Comparison of ENCODE assay signal across 1 cellular context in the genomic region with DNA sequence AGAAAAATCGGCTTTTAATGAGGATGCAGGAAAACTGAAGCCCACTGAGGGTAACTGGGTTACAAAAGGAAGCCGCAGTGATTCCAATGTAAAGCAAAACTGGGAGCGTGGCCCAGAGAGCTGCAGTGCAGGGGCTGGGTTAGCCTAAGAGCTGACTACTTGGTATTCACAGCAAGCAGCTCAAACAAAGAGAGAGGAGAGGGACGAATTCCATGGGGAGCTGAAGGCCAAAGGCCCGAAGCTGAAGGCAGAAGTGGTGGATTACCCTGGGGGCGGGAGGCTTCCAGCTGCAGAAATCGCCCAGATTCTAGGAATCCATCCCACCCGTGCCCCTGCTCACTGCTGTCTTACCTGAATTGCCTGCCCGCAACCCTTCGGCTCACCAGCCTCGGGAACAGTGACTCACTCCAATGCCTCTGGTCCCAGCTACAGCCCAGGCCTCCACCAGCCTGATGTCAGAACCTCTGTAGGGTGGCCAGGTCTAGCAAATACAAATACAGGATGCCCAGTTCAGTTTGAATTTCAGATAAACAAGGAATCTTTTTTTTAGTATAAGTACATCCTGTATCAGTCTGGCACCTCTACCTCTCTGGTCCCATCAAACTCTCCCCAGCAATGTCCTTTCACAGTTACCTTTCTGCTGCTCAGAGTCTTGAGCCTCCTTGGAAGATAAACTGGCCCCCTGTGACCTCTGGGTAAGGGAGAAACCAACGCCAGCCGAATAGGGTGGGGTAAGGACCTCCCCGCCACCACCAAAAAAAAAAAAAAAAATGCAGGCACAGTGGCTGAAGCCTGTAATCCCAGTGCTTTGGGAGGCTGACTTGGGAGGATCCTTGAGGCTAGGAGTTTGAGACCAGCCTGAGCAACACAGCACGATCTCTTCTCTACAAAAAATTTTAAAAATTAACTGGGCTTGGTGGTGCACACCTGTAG.
TF ChIP-seq lines count a peak whose summit lies in the region.

No MANE protein-coding gene starts in this region.

TF ChIP-seq in HepG2, 621 proteins besides CTCF, POLR2A, EP300 and RAD21 (continued from another document and continues in another):
- TF ChIP-seq, protein P1, sequence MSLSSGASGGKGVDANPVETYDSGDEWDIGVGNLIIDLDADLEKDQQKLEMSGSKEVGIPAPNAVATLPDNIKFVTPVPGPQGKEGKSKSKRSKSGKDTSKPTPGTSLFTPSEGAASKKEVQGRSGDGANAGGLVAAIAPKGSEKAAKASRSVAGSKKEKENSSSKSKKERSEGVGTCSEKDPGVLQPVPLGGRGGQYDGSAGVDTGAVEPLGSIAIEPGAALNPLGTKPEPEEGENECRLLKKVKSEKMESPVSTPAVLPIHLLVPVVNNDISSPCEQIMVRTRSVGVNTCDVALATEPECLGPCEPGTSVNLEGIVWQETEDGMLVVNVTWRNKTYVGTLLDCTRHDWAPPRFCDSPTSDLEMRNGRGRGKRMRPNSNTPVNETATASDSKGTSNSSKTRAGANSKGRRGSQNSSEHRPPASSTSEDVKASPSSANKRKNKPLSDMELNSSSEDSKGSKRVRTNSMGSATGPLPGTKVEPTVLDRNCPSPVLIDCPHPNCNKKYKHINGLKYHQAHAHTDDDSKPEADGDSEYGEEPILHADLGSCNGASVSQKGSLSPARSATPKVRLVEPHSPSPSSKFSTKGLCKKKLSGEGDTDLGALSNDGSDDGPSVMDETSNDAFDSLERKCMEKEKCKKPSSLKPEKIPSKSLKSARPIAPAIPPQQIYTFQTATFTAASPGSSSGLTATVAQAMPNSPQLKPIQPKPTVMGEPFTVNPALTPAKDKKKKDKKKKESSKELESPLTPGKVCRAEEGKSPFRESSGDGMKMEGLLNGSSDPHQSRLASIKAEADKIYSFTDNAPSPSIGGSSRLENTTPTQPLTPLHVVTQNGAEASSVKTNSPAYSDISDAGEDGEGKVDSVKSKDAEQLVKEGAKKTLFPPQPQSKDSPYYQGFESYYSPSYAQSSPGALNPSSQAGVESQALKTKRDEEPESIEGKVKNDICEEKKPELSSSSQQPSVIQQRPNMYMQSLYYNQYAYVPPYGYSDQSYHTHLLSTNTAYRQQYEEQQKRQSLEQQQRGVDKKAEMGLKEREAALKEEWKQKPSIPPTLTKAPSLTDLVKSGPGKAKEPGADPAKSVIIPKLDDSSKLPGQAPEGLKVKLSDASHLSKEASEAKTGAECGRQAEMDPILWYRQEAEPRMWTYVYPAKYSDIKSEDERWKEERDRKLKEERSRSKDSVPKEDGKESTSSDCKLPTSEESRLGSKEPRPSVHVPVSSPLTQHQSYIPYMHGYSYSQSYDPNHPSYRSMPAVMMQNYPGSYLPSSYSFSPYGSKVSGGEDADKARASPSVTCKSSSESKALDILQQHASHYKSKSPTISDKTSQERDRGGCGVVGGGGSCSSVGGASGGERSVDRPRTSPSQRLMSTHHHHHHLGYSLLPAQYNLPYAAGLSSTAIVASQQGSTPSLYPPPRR (CRISPR knock-in tag; IDR thresholded peaks at IDR 0.05; ENCODE audit: borderline replicate concordance): peak; percentile 53; the same call in 1 of the 2 replicates
- TF ChIP-seq DNMT3B (CRISPR knock-in tag; conservative IDR thresholded peaks at IDR 0.05) (no peak), ZNF354B (CRISPR knock-in tag; IDR thresholded peaks at IDR 0.05) (0 out of 2 replicates have a peak, but pooled peaks have one; percentile 65), XRCC5 (optimal IDR thresholded peaks at IDR 0.05; ENCODE audit: low read length) (peak; percentile 73), ZNF253 (CRISPR knock-in tag; IDR thresholded peaks at IDR 0.05; ENCODE audit: borderline replicate concordance) (no peak), IRF2 (CRISPR knock-in tag; IDR thresholded peaks at IDR 0.05) (no peak), TARDBP (CRISPR knock-in tag; IDR thresholded peaks at IDR 0.05) (peak; percentile 19; the same call in 1 of the 2 replicates), MAZ (IDR thresholded peaks at IDR 0.05; ENCODE audit: borderline replicate concordance, low read depth, low read length) (no peak), MAZ (CRISPR knock-in tag; IDR thresholded peaks at IDR 0.05; ENCODE audit: low read depth) (no peak), POGZ (CRISPR knock-in tag; IDR thresholded peaks at IDR 0.05) (0 out of 2 replicates have a peak, but pooled peaks have one; percentile 10), ATF7-NPFF (CRISPR knock-in tag; IDR thresholded peaks at IDR 0.05; ENCODE audit: low read depth) (no peak), ZNF260 (CRISPR knock-in tag; IDR thresholded peaks at IDR 0.05; ENCODE audit: borderline replicate concordance, low read depth) (no peak), ARID2 (CRISPR knock-in tag; IDR thresholded peaks at IDR 0.05; ENCODE audit: borderline replicate concordance) (0 out of 2 replicates have a peak, but pooled peaks have one; percentile 77), ZNF263 (CRISPR knock-in tag; IDR thresholded peaks at IDR 0.05) (no peak), GZF1 (CRISPR knock-in tag; IDR thresholded peaks at IDR 0.05) (0 out of 2 replicates have a peak, but pooled peaks have one; percentile 62), ZFP1 (CRISPR knock-in tag; IDR thresholded peaks at IDR 0.05) (no peak), NCOA1 (CRISPR knock-in tag; IDR thresholded peaks at IDR 0.05) (no peak), ZNF552 (CRISPR knock-in tag; IDR thresholded peaks at IDR 0.05; ENCODE audit: borderline replicate concordance) (no peak), ZNF747 (CRISPR knock-in tag; IDR thresholded peaks at IDR 0.05; ENCODE audit: borderline replicate concordance) (no peak), ZNF30 (CRISPR knock-in tag; IDR thresholded peaks at IDR 0.05) (no peak)
- TF ChIP-seq, protein P2, sequence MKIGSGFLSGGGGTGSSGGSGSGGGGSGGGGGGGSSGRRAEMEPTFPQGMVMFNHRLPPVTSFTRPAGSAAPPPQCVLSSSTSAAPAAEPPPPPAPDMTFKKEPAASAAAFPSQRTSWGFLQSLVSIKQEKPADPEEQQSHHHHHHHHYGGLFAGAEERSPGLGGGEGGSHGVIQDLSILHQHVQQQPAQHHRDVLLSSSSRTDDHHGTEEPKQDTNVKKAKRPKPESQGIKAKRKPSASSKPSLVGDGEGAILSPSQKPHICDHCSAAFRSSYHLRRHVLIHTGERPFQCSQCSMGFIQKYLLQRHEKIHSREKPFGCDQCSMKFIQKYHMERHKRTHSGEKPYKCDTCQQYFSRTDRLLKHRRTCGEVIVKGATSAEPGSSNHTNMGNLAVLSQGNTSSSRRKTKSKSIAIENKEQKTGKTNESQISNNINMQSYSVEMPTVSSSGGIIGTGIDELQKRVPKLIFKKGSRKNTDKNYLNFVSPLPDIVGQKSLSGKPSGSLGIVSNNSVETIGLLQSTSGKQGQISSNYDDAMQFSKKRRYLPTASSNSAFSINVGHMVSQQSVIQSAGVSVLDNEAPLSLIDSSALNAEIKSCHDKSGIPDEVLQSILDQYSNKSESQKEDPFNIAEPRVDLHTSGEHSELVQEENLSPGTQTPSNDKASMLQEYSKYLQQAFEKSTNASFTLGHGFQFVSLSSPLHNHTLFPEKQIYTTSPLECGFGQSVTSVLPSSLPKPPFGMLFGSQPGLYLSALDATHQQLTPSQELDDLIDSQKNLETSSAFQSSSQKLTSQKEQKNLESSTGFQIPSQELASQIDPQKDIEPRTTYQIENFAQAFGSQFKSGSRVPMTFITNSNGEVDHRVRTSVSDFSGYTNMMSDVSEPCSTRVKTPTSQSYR (CRISPR knock-in tag; IDR thresholded peaks at IDR 0.05; ENCODE audit: borderline replicate concordance): no peak
- TF ChIP-seq, protein P3, sequence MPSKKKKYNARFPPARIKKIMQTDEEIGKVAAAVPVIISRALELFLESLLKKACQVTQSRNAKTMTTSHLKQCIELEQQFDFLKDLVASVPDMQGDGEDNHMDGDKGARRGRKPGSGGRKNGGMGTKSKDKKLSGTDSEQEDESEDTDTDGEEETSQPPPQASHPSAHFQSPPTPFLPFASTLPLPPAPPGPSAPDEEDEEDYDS (CRISPR knock-in tag; IDR thresholded peaks at IDR 0.05): 0 out of 2 replicates have a peak, but pooled peaks have one; percentile 22
- TF ChIP-seq, protein P4, sequence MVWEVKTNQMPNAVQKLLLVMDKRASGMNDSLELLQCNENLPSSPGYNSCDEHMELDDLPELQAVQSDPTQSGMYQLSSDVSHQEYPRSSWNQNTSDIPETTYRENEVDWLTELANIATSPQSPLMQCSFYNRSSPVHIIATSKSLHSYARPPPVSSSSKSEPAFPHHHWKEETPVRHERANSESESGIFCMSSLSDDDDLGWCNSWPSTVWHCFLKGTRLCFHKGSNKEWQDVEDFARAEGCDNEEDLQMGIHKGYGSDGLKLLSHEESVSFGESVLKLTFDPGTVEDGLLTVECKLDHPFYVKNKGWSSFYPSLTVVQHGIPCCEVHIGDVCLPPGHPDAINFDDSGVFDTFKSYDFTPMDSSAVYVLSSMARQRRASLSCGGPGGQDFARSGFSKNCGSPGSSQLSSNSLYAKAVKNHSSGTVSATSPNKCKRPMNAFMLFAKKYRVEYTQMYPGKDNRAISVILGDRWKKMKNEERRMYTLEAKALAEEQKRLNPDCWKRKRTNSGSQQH (CRISPR knock-in tag; IDR thresholded peaks at IDR 0.05; ENCODE audit: low read depth): no peak
- TF ChIP-seq, protein P5, sequence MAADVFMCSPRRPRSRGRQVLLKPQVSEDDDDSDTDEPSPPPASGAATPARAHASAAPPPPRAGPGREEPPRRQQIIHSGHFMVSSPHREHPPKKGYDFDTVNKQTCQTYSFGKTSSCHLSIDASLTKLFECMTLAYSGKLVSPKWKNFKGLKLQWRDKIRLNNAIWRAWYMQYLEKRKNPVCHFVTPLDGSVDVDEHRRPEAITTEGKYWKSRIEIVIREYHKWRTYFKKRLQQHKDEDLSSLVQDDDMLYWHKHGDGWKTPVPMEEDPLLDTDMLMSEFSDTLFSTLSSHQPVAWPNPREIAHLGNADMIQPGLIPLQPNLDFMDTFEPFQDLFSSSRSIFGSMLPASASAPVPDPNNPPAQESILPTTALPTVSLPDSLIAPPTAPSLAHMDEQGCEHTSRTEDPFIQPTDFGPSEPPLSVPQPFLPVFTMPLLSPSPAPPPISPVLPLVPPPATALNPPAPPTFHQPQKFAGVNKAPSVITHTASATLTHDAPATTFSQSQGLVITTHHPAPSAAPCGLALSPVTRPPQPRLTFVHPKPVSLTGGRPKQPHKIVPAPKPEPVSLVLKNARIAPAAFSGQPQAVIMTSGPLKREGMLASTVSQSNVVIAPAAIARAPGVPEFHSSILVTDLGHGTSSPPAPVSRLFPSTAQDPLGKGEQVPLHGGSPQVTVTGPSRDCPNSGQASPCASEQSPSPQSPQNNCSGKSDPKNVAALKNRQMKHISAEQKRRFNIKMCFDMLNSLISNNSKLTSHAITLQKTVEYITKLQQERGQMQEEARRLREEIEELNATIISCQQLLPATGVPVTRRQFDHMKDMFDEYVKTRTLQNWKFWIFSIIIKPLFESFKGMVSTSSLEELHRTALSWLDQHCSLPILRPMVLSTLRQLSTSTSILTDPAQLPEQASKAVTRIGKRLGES (CRISPR knock-in tag; IDR thresholded peaks at IDR 0.05; ENCODE audit: borderline replicate concordance): no peak
- TF ChIP-seq, protein P6, sequence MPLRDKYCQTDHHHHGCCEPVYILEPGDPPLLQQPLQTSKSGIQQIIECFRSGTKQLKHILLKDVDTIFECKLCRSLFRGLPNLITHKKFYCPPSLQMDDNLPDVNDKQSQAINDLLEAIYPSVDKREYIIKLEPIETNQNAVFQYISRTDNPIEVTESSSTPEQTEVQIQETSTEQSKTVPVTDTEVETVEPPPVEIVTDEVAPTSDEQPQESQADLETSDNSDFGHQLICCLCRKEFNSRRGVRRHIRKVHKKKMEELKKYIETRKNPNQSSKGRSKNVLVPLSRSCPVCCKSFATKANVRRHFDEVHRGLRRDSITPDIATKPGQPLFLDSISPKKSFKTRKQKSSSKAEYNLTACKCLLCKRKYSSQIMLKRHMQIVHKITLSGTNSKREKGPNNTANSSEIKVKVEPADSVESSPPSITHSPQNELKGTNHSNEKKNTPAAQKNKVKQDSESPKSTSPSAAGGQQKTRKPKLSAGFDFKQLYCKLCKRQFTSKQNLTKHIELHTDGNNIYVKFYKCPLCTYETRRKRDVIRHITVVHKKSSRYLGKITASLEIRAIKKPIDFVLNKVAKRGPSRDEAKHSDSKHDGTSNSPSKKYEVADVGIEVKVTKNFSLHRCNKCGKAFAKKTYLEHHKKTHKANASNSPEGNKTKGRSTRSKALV (CRISPR knock-in tag; IDR thresholded peaks at IDR 0.05): 0 out of 2 replicates have a peak, but pooled peaks have one; percentile 33
- TF ChIP-seq, protein P7, sequence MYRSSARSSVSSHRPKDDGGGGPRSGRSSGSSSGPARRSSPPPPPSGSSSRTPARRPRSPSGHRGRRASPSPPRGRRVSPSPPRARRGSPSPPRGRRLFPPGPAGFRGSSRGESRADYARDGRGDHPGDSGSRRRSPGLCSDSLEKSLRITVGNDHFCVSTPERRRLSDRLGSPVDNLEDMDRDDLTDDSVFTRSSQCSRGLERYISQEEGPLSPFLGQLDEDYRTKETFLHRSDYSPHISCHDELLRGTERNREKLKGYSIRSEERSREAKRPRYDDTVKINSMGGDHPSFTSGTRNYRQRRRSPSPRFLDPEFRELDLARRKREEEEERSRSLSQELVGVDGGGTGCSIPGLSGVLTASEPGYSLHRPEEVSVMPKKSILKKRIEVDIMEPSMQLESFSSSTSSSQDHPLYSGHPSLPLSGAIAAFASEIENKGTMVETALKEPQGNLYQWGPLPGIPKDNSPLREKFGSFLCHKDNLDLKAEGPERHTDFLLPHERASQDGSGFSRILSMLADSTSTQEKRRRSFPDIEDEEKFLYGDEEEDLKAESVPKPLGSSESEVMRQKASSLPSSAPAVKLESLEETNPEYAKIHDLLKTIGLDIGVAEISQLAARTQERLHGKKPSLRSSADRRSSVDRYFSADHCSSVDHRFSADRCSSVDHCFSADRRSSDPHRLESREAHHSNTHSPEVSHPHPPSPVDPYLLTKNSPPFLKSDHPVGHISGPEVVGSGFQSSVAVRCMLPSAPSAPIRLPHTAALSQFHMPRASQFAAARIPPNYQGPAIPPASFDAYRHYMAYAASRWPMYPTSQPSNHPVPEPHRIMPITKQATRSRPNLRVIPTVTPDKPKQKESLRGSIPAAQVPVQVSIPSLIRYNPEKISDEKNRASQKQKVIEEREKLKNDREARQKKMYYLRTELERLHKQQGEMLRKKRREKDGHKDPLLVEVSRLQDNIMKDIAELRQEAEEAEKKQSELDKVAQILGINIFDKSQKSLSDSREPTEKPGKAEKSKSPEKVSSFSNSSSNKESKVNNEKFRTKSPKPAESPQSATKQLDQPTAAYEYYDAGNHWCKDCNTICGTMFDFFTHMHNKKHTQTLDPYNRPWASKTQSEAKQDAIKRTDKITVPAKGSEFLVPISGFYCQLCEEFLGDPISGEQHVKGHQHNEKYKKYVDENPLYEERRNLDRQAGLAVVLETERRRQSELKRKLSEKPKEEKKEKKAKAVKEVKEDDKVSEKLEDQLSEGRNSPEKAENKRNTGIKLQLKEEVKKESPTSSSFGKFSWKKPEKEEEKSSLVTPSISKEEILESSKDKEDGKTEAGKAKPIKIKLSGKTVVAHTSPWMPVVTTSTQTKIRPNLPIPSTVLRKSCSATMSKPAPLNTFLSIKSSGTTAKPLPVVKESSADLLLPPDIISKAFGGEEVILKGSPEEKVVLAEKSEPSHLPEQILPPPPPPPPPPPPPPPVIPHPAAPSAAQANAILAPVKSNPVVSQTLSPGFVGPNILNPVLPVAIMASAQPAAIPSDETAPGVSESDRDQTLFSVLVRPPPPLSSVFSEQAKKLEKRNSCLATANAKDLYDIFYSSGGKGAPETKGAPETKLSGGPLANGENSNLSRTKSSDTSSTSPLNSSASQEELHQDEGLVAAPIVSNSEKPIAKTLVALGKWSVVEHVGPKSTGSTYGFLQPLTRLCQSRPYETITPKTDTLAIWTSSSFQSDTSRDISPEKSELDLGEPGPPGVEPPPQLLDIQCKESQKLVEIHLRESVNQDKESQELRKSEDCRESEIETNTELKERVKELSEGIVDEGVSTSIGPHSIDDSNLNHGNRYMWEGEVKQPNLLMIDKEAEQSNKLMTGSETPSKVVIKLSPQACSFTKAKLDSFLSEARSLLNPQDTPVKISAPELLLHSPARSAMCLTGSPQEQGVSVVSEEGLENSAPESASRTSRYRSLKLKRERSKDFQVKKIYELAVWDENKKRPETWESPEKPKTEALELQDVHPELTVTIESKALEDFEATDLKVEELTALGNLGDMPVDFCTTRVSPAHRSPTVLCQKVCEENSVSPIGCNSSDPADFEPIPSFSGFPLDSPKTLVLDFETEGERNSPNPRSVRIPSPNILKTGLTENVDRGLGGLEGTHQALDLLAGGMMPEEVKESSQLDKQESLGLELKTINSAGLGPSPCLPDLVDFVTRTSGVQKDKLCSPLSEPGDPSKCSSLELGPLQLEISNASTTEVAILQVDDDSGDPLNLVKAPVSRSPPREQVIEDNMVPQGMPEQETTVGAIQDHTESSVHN (CRISPR knock-in tag; IDR thresholded peaks at IDR 0.05): no peak
